Comparison of ENCODE assay signal across 18 cellular contexts in the genomic region with DNA sequence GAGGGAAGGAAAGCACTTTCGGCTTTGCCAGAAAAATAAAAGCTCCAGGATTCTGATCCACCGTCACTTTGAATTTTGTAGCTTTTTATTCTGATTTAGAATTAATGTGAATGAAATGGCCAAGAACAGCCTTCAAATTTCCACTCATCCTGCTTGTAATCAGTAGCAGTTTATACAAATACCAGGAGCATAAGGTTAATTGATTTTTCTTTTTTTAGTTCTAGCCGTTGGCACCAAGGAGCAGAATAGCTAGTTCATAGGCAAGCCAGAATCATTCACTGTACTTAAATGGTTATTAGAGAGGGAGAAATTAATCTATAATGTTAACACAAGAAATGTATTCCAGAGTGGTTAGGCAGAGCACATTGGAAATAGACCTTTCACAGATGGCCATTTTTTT. TPM values are rescaled to one million over a fixed set of nuclear protein-coding genes. Genes with fewer than 3 reads are reported as not detected.
DNase-seq lines count a peak whose midpoint lies in the region; ATAC-seq, FAIRE-seq and TF ChIP-seq lines count a peak whose summit lies in the region.
"Had no signal": no experiment of that assay in that cellular context is flagged by ENCODE, and none has a peak within 500 bp of the region (broad histone marks: within the 10 kb centered on the region; RNA-seq: fewer than 3 reads in every experiment).

No MANE protein-coding gene starts in this region.

- no peak overlapping the region for H3K4me3 ChIP-seq in right lobe of liver
- H3K4me3 ChIP-seq in HepG2 (replicated peaks in 1 of 3; ENCODE audit: insufficient read depth in 1 of 3, low read depth in 2 of 3, low read length in 3 of 3) = no peak overlapping the region

- no peak for DNase-seq in right lobe of liver
- DNase-seq in HepG2 (ENCODE audit: low spot score) = no peak
- DNase-seq in WTC11 (ENCODE audit: low spot score) = no peak
- DNase-seq in left lobe of liver (ENCODE audit: low spot score) = no peak
- DNase-seq in GM13977 (ENCODE audit: low spot score) = no peak
- no peak for DNase-seq in posterior vena cava (ENCODE audit: low spot score)
- DNase-seq: ACHN; BE2C; C1 segment of cervical spinal cord; Caco-2; CD4-positive, CD25-positive, alpha-beta regulatory T cell; H9 had no signal

- intact Hi-C loops in right lobe of liver (cut with DNase I) = no loop called here
- intact Hi-C loops in HepG2 (cut with micrococcal nuclease; ENCODE audit: unreplicated experiment) = no loop called here
- intact Hi-C loops in posterior vena cava (cut with DNase I) = no loop called here

- peaks cover 7% of the 10 kb centered on the region; the same call in 1 of the 2 replicates for H3K9me3 Mint-ChIP-seq in WTC11
- H3K9me3 Mint-ChIP-seq: H9 had no signal

- TF ChIP-seq CTCF in right lobe of liver (IDR thresholded peaks at IDR 0.05) (no peak), HepG2 (CRISPR knock-in tag; IDR thresholded peaks at IDR 0.05) (no peak), WTC11 (IDR thresholded peaks at IDR 0.05) (no peak), GM13977 (IDR thresholded peaks at IDR 0.05; ENCODE audit: extremely low read depth, insufficient read depth, missing control alignments) (no peak)

- H3K36me3 Mint-ChIP-seq in WTC11 = peaks cover 16% of the 10 kb centered on the region

- H3K4me1 ChIP-seq in right lobe of liver (peaks cover 0 to 11% (median 0%) of the 10 kb centered on the region in 4 donors), HepG2 (ENCODE audit: insufficient read depth, low read length) (no peaks in the 10 kb centered on the region)
- H3K4me1 ChIP-seq: BE2C, Caco-2 had no signal

- no peak for TF ChIP-seq RAD21 in HepG2 (CRISPR knock-in tag; IDR thresholded peaks at IDR 0.05)

- in situ Hi-C loops in HepG2 (cut with HindIII; ENCODE audit: extremely low pct_ligation_motif_present, low pct_unique_long_range_greater_than_20kb) = no loop called here
- in situ Hi-C loops in GM13977 (cut with MboI; ENCODE audit: low pct_unique_long_range_greater_than_20kb, low sequenced_read_pairs, unreplicated experiment) = no loop called here

- H3K27me3 Mint-ChIP-seq in WTC11 (ENCODE audit: low read depth) = no peaks in the 10 kb centered on the region
- H3K27me3 Mint-ChIP-seq: CD4-positive, CD25-positive, alpha-beta regulatory T cell had no signal

- BruUV-seq in HepG2 (replicated peaks; lab: Mats Ljungman, UMichigan) = no TSS peak

- no peak for FAIRE-seq in HepG2 (lab: Jason Lieb, UNC)
- FAIRE-seq: A204.1, D721Med, G401.6, GM12891, H1 had no signal

- POLR2A ChIA-PET in HepG2 (lab: Yijun Ruan, JAX) (no interaction called here), WTC11 (lab: Charles Lee) (no interaction called here)

- H3K27ac ChIP-seq in right lobe of liver (no peak overlapping the region), HepG2 (ENCODE audit: extremely low read length, insufficient read depth, low read length) (no peak overlapping the region)

- H3K4me3 Mint-ChIP-seq in WTC11 = no peak overlapping the region
- H3K4me3 Mint-ChIP-seq: CD4-positive, CD25-positive, alpha-beta regulatory T cell; H9 had no signal

- H3K27me3 ChIP-seq in right lobe of liver = no peaks in the 10 kb centered on the region
- H3K27me3 ChIP-seq in HepG2 (ENCODE audit: control insufficient read depth in 1 of 2, insufficient read depth in 2 of 2, low read length in 2 of 2) = no peaks in the 10 kb centered on the region
- H3K27me3 ChIP-seq: BE2C had no signal

- TF ChIP-seq EP300 in HepG2 (IDR thresholded peaks at IDR 0.05; ENCODE audit: low read depth in 2 of 2, low read length in 2 of 2) (no peak), HepG2 (CRISPR knock-in tag; IDR thresholded peaks at IDR 0.05; ENCODE audit: borderline replicate concordance) (no peak)

- H3K9ac ChIP-seq in HepG2 (ENCODE audit: insufficient read depth, low read depth, low read length) = no peak overlapping the region

- CTCF ChIA-PET in HepG2 (lab: Yijun Ruan, JAX; ENCODE audit: low intra/inter-chr PET ratio, low total read pairs) = no interaction called here
- CTCF ChIA-PET in WTC11 (lab: Charles Lee) = interaction anchor here (0.5 kb wide), 1 partner anchor 764 kb away, joined by 3 read pairs; no protein-coding TSS in a partner anchor

- H3K36me3 ChIP-seq in right lobe of liver (peaks cover 0 to 7% (median 0%) of the 10 kb centered on the region in 4 donors), HepG2 (replicated peaks in 1 of 2; ENCODE audit: control insufficient read depth in 1 of 2, insufficient read depth in 2 of 2, low read length in 2 of 2) (peaks cover 17 to 59% of the 10 kb centered on the region in 2 experiments)
- H3K36me3 ChIP-seq: BE2C had no signal

- peak overlapping the region; percentile 53; the same call in 1 of the 2 replicates for H3K27ac Mint-ChIP-seq in WTC11
- H3K27ac Mint-ChIP-seq: CD4-positive, CD25-positive, alpha-beta regulatory T cell had no signal

- H2AFZ ChIP-seq in HepG2 (ENCODE audit: low read length) = no peak overlapping the region

- H3K79me2 ChIP-seq in HepG2 (ENCODE audit: insufficient read depth, low read length) = no peaks in the 10 kb centered on the region

- WGBS in right lobe of liver (ENCODE audit: insufficient coverage, low coverage, low lambda C conversion rate, missing lambda C conversion rate) = 62% methylated on average over 3 of the region's 3 CpGs
- WGBS in HepG2 (ENCODE audit: low lambda C conversion rate) = 92% methylated on average over 3 of the region's 3 CpGs

- H3K4me2 ChIP-seq in HepG2 (ENCODE audit: low read depth, low read length) = no peak overlapping the region

- H3K9me3 ChIP-seq in right lobe of liver (no peaks in the 10 kb centered on the region), HepG2 (ENCODE audit: low read length) (no peaks in the 10 kb centered on the region)
- H3K9me3 ChIP-seq: BE2C, Caco-2 had no signal

- peak in 3 of 4 donors; percentile 50 to 68 (median 53) for ATAC-seq in right lobe of liver
- ATAC-seq in HepG2 = no peak
- ATAC-seq in WTC11 = no peak
- ATAC-seq in left lobe of liver = peak; percentile 62
- no peak for ATAC-seq in HG02885 (IDR thresholded peaks at IDR 0.05; ENCODE audit: poor library complexity, unreplicated experiment)

- TF ChIP-seq POLR2A in right lobe of liver (IDR thresholded peaks at IDR 0.05) (no peak), HepG2 (IDR thresholded peaks at IDR 0.05; ENCODE audit: insufficient read depth in 1 of 2, low read depth in 2 of 2, low read length in 2 of 2) (no peak)

- H4K20me1 ChIP-seq in HepG2 (ENCODE audit: insufficient read depth, low read length) = no peaks in the 10 kb centered on the region

- H3K4me1 Mint-ChIP-seq in WTC11 = peaks cover 9% of the 10 kb centered on the region

TF ChIP-seq in HepG2, 621 proteins besides CTCF, POLR2A, EP300 and RAD21 (continues in another document):
- TF ChIP-seq SCMH1 (CRISPR knock-in tag; IDR thresholded peaks at IDR 0.05; ENCODE audit: borderline replicate concordance) = no peak
- TF ChIP-seq ZNF776 (CRISPR knock-in tag; IDR thresholded peaks at IDR 0.05) = no peak

TF ChIP-seq in WTC11, 78 proteins besides CTCF, POLR2A, EP300 and RAD21:
- TF ChIP-seq ZNF219 (CRISPR knock-in tag; IDR thresholded peaks at IDR 0.05; ENCODE audit: borderline replicate concordance) (no peak), NR2C2 (CRISPR knock-in tag; IDR thresholded peaks at IDR 0.05) (no peak)
TF ChIP-seq in WTC11: peak in this region for 0.

RNA-seq across cellular contexts. Expression of a gene that starts 41.1 kb away (rescaled TPM):
- total RNA-seq in right lobe of liver = not detected
- not detected in 2 replicates for total RNA-seq in HepG2 (2016; rRNA removed; fragmentation: Illumina TruSeq; extraction: Trizol)
- not detected in 2 replicates for total RNA-seq in HepG2 (2016; cell fraction: cytosol; rRNA removed; fragmentation: Illumina TruSeq; extraction: Trizol; ENCODE audit: low read depth)
- not detected in 2 replicates for total RNA-seq in HepG2 (2016; cell fraction: insoluble cytoplasmic fraction; rRNA removed; fragmentation: Illumina TruSeq; extraction: Trizol)
- not detected in 2 replicates for total RNA-seq in HepG2 (2016; cell fraction: membrane; rRNA removed; fragmentation: Illumina TruSeq; extraction: Trizol)
- not detected in 2 replicates for total RNA-seq in HepG2 (2016; cell fraction: nucleus; rRNA removed; fragmentation: Illumina TruSeq; extraction: Trizol)
- not detected in 2 replicates for polyA plus RNA-seq in HepG2 (2011; rRNA removed)
- not detected in 2 replicates for polyA plus RNA-seq in HepG2 (2011; cell fraction: cytosol; rRNA removed)
- polyA plus RNA-seq in HepG2 (2011; cell fraction: nucleus; rRNA removed) = not detected in 2 replicates
- not detected in 2 replicates for polyA plus RNA-seq in HepG2 (2012)
- not detected in 2 replicates for polyA plus RNA-seq in HepG2 (2016; cell fraction: cytosol; fragmentation: Illumina TruSeq; extraction: Trizol; ENCODE audit: low read depth)
- polyA plus RNA-seq in HepG2 (2016; cell fraction: insoluble cytoplasmic fraction; fragmentation: Illumina TruSeq; extraction: Trizol; ENCODE audit: low read depth) = not detected in 2 replicates
- polyA plus RNA-seq in HepG2 (2016; cell fraction: membrane; fragmentation: Illumina TruSeq; extraction: Trizol; ENCODE audit: low read depth) = not detected in 2 replicates
- polyA plus RNA-seq in HepG2 (2016; cell fraction: nucleus; fragmentation: Illumina TruSeq; extraction: Trizol; ENCODE audit: insufficient read depth, low read depth) = not detected in 2 replicates
- not detected in 2 replicates for polyA minus RNA-seq in HepG2 (2011; rRNA and poly(A)+ RNA removed; ENCODE audit: low replicate concordance)
- not detected in 2 replicates for polyA minus RNA-seq in HepG2 (2011; cell fraction: cytosol; rRNA and poly(A)+ RNA removed)
- polyA minus RNA-seq in HepG2 (2011; cell fraction: nucleus; rRNA and poly(A)+ RNA removed) = not detected in 2 replicates
- total RNA-seq in WTC11 (2021) = 1.9 to 3.1 TPM (median 2.8 TPM) in 3 replicates
- not detected for total RNA-seq in left lobe of liver
- total RNA-seq in posterior vena cava = not detected
- total RNA-seq: Caco-2; CD4-positive, CD25-positive, alpha-beta regulatory T cell had no signal
- polyA plus RNA-seq: CD4-positive, CD25-positive, alpha-beta regulatory T cell had no signal

Comparison
In these comparisons a context has a peak if more than half of its experiments do, and no peak if none do; other contexts are left out.
1. ATAC-seq: peak in right lobe of liver (3 of 4) and left lobe of liver (single experiment); none in HepG2 (single experiment), WTC11 (single experiment) and HG02885 (single experiment).